In the genomic region with DNA sequence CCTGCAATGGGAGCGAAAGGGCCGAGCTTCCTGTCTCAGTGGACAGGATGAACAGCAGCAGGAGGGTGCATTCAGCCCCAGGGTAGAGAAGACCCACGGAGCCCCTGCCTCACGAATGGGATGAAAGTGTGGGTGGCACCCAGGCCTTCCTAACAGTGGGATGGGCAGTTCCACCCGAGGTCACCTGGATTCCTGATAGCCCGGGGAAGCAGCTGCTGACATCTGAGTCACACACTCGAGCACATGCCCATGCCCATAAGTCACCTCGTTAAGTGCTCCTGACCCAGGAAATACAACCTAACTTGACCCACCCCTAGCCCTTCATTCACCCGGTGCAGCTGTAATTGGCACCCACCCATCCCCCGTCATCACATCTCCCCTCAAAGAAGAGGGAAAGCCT, we compare ENCODE assay signal across 21 cellular contexts.
DNase-seq lines count a peak whose midpoint lies in the region; ATAC-seq and TF ChIP-seq lines count a peak whose summit lies in the region.
"Had no signal": no experiment of that assay in that cellular context is flagged by ENCODE, and none has a peak within 500 bp of the region (broad histone marks: within the 10 kb centered on the region; RNA-seq: fewer than 3 reads in every experiment).

No MANE protein-coding gene starts in this region.

- DNase-seq in natural killer cell treated with Interleukin-12 subunit alpha and Interleukin-12 subunit beta and Interleukin-15 and Interleukin-18, amount 100 ng/mL, for 72 hours (ENCODE audit: low spot score): peak; percentile 47
- DNase-seq in natural killer cell: no peak
- no peak for DNase-seq in vagina (ENCODE audit: extremely low spot score in 2 of 2)
- DNase-seq in HT-29 (ENCODE audit: low spot score): no peak
- no peak for DNase-seq in WTC11 (ENCODE audit: low spot score)
- DNase-seq in GM23248: no peak
- DNase-seq: BE2C; CD4-positive, alpha-beta memory T cell; GDM1; HFFc6; MV-4-11; NCI-H1417 treated with DMSO at 0.1 percent for 48 hours; NCI-H1930; NCI-H446; NCI-H69; OCI-M1; RPMI8226; SIG-M5 had no signal

- H3K36me3 ChIP-seq in esophagus (ENCODE audit: control insufficient read depth in 2 of 2, insufficient read depth in 2 of 2, low read length in 1 of 2) (no peaks in the 10 kb centered on the region), muscle layer of colon (ENCODE audit: insufficient read depth, low read length) (no peaks in the 10 kb centered on the region), vagina (no peaks in the 10 kb centered on the region), GM23248 (ENCODE audit: low read depth) (no peaks in the 10 kb centered on the region)
- H3K36me3 ChIP-seq: BE2C had no signal

- no peak overlapping the region for H3K4me3 ChIP-seq in esophagus (ENCODE audit: low read depth in 1 of 2, low read length in 2 of 2)
- no peak overlapping the region for H3K4me3 ChIP-seq in muscle layer of colon (ENCODE audit: low read depth in 1 of 2, low read length in 2 of 2)
- no peak overlapping the region for H3K4me3 ChIP-seq in vagina
- H3K4me3 ChIP-seq in GM23248: no peak overlapping the region

- POLR2A ChIA-PET in WTC11 (lab: Charles Lee): no interaction called here

- H3K4me1 ChIP-seq in esophagus (ENCODE audit: control insufficient read depth in 2 of 2, insufficient read depth in 2 of 2, low read length in 1 of 2) (peaks cover 0 to 2% of the 10 kb centered on the region in 2 donors), muscle layer of colon (ENCODE audit: insufficient read depth, low read length) (peaks cover 52% of the 10 kb centered on the region), vagina (peaks cover 44% of the 10 kb centered on the region), GM23248 (ENCODE audit: insufficient read depth) (no peaks in the 10 kb centered on the region)
- H3K4me1 ChIP-seq: BE2C had no signal

- peaks cover 0 to 7% of the 10 kb centered on the region in 2 donors for H3K27me3 Mint-ChIP-seq in natural killer cell treated with Interleukin-12 subunit alpha and Interleukin-12 subunit beta and Interleukin-15 and Interleukin-18, amount 100 ng/mL, for 72 hours
- no peaks in the 10 kb centered on the region for H3K27me3 Mint-ChIP-seq in natural killer cell (ENCODE audit: low read depth in 2 of 2)
- peaks cover 2% of the 10 kb centered on the region; the same call in 1 of the 2 replicates for H3K27me3 Mint-ChIP-seq in WTC11 (ENCODE audit: low read depth)

- no peak for TF ChIP-seq CTCF in natural killer cell (IDR thresholded peaks at IDR 0.05)
- no peak for TF ChIP-seq CTCF in vagina (IDR thresholded peaks at IDR 0.05)
- no peak for TF ChIP-seq CTCF in WTC11 (IDR thresholded peaks at IDR 0.05)

- H3K9me3 Mint-ChIP-seq in natural killer cell treated with Interleukin-12 subunit alpha and Interleukin-12 subunit beta and Interleukin-15 and Interleukin-18, amount 100 ng/mL, for 72 hours: no peaks in the 10 kb centered on the region
- H3K9me3 Mint-ChIP-seq in natural killer cell: no peaks in the 10 kb centered on the region
- peaks cover 10% of the 10 kb centered on the region; the same call in 1 of the 2 replicates for H3K9me3 Mint-ChIP-seq in WTC11

- CTCF ChIA-PET in WTC11 (lab: Charles Lee): interaction anchor here (1.0 kb wide), 1 partner anchor 84 kb away, joined by 3 read pairs; no protein-coding TSS in a partner anchor

- no peaks in the 10 kb centered on the region for H4K20me1 ChIP-seq in GM23248 (ENCODE audit: insufficient read depth)

- H3K4me1 Mint-ChIP-seq in natural killer cell treated with Interleukin-12 subunit alpha and Interleukin-12 subunit beta and Interleukin-15 and Interleukin-18, amount 100 ng/mL, for 72 hours (ENCODE audit: low read depth in 2 of 2): no peaks in the 10 kb centered on the region
- H3K4me1 Mint-ChIP-seq in natural killer cell (no peaks in the 10 kb centered on the region), WTC11 (peaks cover 28% of the 10 kb centered on the region)
- H3K4me1 Mint-ChIP-seq: CD4-positive, alpha-beta memory T cell had no signal

- H3F3A ChIP-seq in GM23248 (ENCODE audit: insufficient read depth): no peaks in the 10 kb centered on the region

- no peak overlapping the region for H2AFZ ChIP-seq in GM23248

- in situ Hi-C loops in GM23248 (cut with MboI): no loop called here

- H3K9me3 ChIP-seq in esophagus (ENCODE audit: control insufficient read depth in 2 of 2, insufficient read depth in 1 of 2, low read depth in 1 of 2, low read length in 1 of 2) (peaks cover 0 to 7% of the 10 kb centered on the region in 2 donors), muscle layer of colon (ENCODE audit: low read length) (no peaks in the 10 kb centered on the region), vagina (no peaks in the 10 kb centered on the region), GM23248 (ENCODE audit: low read depth) (no peaks in the 10 kb centered on the region)

- H3K36me3 Mint-ChIP-seq in natural killer cell treated with Interleukin-12 subunit alpha and Interleukin-12 subunit beta and Interleukin-15 and Interleukin-18, amount 100 ng/mL, for 72 hours: no peaks in the 10 kb centered on the region
- no peaks in the 10 kb centered on the region for H3K36me3 Mint-ChIP-seq in natural killer cell
- H3K36me3 Mint-ChIP-seq in WTC11: no peaks in the 10 kb centered on the region

- no peaks in the 10 kb centered on the region for H3K79me2 ChIP-seq in GM23248 (ENCODE audit: insufficient read depth)

- H3K9me2 ChIP-seq in GM23248 (ENCODE audit: insufficient read depth): no peaks in the 10 kb centered on the region

- H3K4me2 ChIP-seq in GM23248 (ENCODE audit: unreplicated experiment): no peak overlapping the region

- H3K9ac ChIP-seq in muscle layer of colon (ENCODE audit: low read length) (peak overlapping the region; percentile 8), GM23248 (no peak overlapping the region)

- no peak overlapping the region for H3K4me3 Mint-ChIP-seq in natural killer cell treated with Interleukin-12 subunit alpha and Interleukin-12 subunit beta and Interleukin-15 and Interleukin-18, amount 100 ng/mL, for 72 hours
- H3K4me3 Mint-ChIP-seq in natural killer cell (no peak overlapping the region), WTC11 (no peak overlapping the region)
- H3K4me3 Mint-ChIP-seq: CD4-positive, alpha-beta memory T cell; HFFc6 had no signal

- intact Hi-C loops in natural killer cell (cut with micrococcal nuclease) (no loop called here), vagina (cut with DNase I) (loop anchor here (10.0 kb wide), 1 partner anchor 80 kb away; no protein-coding TSS in a partner anchor)

- 59 to 60% methylated on average over 10 of the region's 10 CpGs for WGBS in esophagus, 2 donors
- 61 to 71% methylated on average over 10 of the region's 10 CpGs for WGBS in GM23248 (ENCODE audit: low coverage in 1 of 2, low lambda C conversion rate in 2 of 2, missing lambda C conversion rate in 2 of 2), 2 experiments

- H3K27ac ChIP-seq in esophagus (ENCODE audit: low read depth in 2 of 2, low read length in 1 of 2) (peak overlapping the region; percentile 15 to 68), muscle layer of colon (ENCODE audit: low read depth, low read length) (peak overlapping the region; percentile 5), vagina (peak overlapping the region; percentile 66), GM23248 (no peak overlapping the region)
- H3K27ac ChIP-seq: 22Rv1 had no signal

- no peak for ATAC-seq in natural killer cell treated with Interleukin-12 subunit alpha and Interleukin-12 subunit beta and Interleukin-15 and Interleukin-18, amount 100 ng/mL, for 72 hours
- ATAC-seq in natural killer cell (no peak), WTC11 (no peak)

- H3K27me3 ChIP-seq in esophagus (ENCODE audit: control insufficient read depth in 1 of 2, insufficient read depth in 2 of 2, low read length in 2 of 2) (no peaks in the 10 kb centered on the region), muscle layer of colon (ENCODE audit: control insufficient read depth in 1 of 2, insufficient read depth in 2 of 2, low read length in 2 of 2) (no peaks in the 10 kb centered on the region), vagina (no peaks in the 10 kb centered on the region), GM23248 (replicated peaks; ENCODE audit: insufficient read depth) (peaks cover 30% of the 10 kb centered on the region)
- H3K27me3 ChIP-seq: BE2C had no signal

- TF ChIP-seq POLR2A in vagina (IDR thresholded peaks at IDR 0.05): no peak

- H3K27ac Mint-ChIP-seq in natural killer cell treated with Interleukin-12 subunit alpha and Interleukin-12 subunit beta and Interleukin-15 and Interleukin-18, amount 100 ng/mL, for 72 hours: no peak overlapping the region
- H3K27ac Mint-ChIP-seq in natural killer cell (no peak overlapping the region), WTC11 (no peak overlapping the region)
- H3K27ac Mint-ChIP-seq: CD4-positive, alpha-beta memory T cell; HFFc6 had no signal

TF ChIP-seq in WTC11, 78 proteins besides CTCF, POLR2A, EP300 and RAD21:
- TF ChIP-seq, protein P1, sequence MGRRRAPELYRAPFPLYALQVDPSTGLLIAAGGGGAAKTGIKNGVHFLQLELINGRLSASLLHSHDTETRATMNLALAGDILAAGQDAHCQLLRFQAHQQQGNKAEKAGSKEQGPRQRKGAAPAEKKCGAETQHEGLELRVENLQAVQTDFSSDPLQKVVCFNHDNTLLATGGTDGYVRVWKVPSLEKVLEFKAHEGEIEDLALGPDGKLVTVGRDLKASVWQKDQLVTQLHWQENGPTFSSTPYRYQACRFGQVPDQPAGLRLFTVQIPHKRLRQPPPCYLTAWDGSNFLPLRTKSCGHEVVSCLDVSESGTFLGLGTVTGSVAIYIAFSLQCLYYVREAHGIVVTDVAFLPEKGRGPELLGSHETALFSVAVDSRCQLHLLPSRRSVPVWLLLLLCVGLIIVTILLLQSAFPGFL (CRISPR knock-in tag; IDR thresholded peaks at IDR 0.05; ENCODE audit: borderline replicate concordance): no peak
TF ChIP-seq in WTC11: peak in this region for 0.
